Comparison of ENCODE assay signal across 12 cellular contexts in the genomic region with DNA sequence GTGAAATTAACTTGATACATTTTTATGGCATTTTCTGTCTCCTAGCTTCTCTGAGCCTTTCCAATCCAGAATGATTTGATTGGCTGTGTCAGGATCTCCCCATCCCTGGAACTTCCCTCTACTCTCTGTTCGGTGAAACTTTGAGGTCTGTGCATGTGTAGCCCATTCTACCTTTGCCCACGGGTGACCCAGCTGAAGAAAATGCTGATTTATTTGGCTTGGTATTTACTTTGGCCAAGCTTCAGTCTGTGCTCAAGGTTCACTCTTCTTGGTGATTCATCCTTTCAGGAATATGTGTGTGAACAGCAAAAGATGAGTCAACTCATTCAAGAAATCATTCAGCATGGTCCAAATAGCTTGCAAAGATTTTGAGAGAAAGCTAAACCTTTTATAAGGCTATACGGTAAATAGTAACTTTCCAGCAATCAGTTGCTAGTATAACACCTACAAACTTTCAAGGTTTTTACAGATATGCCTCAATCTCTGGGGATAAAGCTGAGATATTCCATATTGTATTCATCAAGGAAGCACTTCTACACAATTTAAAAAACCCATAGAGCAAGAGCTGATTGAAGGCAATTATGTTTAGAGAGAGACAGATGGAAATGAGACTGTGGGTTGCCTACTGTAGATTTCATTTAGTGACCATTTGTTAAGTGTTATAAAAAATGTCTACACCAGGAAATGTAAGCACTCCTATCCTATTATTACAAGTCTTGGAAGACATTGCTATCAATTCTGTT.
DNase-seq lines count a peak whose midpoint lies in the region; ATAC-seq, FAIRE-seq and TF ChIP-seq lines count a peak whose summit lies in the region.
"Had no signal": no experiment of that assay in that cellular context is flagged by ENCODE, and none has a peak within 500 bp of the region (broad histone marks: within the 10 kb centered on the region; RNA-seq: fewer than 3 reads in every experiment).

No MANE protein-coding gene starts in this region.

- H3K4me3 ChIP-seq in fibroblast of mammary gland (ENCODE audit: control insufficient read depth, low read depth, low read length) (no peak overlapping the region), small intestine (ENCODE audit: low read depth in 1 of 2, low read length in 2 of 2) (no peak overlapping the region)
- H3K4me3 ChIP-seq: Peyer's patch had no signal

- ATAC-seq in GM21825 (IDR thresholded peaks at IDR 0.05; ENCODE audit: unreplicated experiment) (peak; percentile 53), GM21360 (IDR thresholded peaks at IDR 0.05; ENCODE audit: unreplicated experiment) (no peak)

- no peaks in the 10 kb centered on the region for H3K4me1 ChIP-seq in small intestine (ENCODE audit: control insufficient read depth in 2 of 2, insufficient read depth in 1 of 2, low read depth in 1 of 2, low read length in 1 of 2)
- H3K4me1 ChIP-seq: Peyer's patch had no signal

- DNase-seq in NCI-H69 (lab: John Stamatoyannopoulos, UW) (peak; percentile 39), fibroblast of mammary gland (ENCODE audit: low read depth) (peak; percentile 95), small intestine (peak; percentile 9), pons (ENCODE audit: low spot score) (no peak), cerebellar cortex (ENCODE audit: low spot score) (no peak)
- DNase-seq: caudate nucleus, GDM1, NCI-H1048, Peyer's patch, posterior cingulate gyrus had no signal

- H3K27ac ChIP-seq in small intestine (ENCODE audit: low read depth in 1 of 2, low read length in 1 of 2): no peak overlapping the region
- H3K27ac ChIP-seq: Peyer's patch had no signal

- no peaks in the 10 kb centered on the region for H3K36me3 ChIP-seq in small intestine (ENCODE audit: control insufficient read depth in 2 of 2, insufficient read depth in 2 of 2, low read length in 2 of 2)
- H3K36me3 ChIP-seq: Peyer's patch had no signal

- no peak for FAIRE-seq in small intestine (lab: Jason Lieb, UNC)

- 46 to 71% (median 52%) methylated on average over 3 of the region's 3 CpGs for WGBS in small intestine, 3 donors

- no peaks in the 10 kb centered on the region for H3K27me3 ChIP-seq in small intestine (ENCODE audit: control insufficient read depth in 2 of 2, insufficient read depth in 2 of 2, low read length in 2 of 2)
- H3K27me3 ChIP-seq: Peyer's patch had no signal

- no peak for TF ChIP-seq CTCF in fibroblast of mammary gland (conservative IDR thresholded peaks at IDR 0.05; ENCODE audit: control insufficient read depth, insufficient read depth, low read depth, low read length)

- H3K9me3 ChIP-seq in small intestine (ENCODE audit: control insufficient read depth, low read depth): no peaks in the 10 kb centered on the region
- H3K9me3 ChIP-seq: Peyer's patch had no signal

Comparison
In these comparisons a context has a peak if more than half of its experiments do, and no peak if none do; other contexts are left out.
1. DNase-seq: peak in NCI-H69 (single experiment), fibroblast of mammary gland (single experiment) and small intestine (single experiment); none in pons (single experiment) and cerebellar cortex (single experiment).